Comparison of ENCODE assay signal across 10 cellular contexts in genomic region chr11:118224512-118225180, GRCh38. TPM values are rescaled to one million over a fixed set of nuclear protein-coding genes. Genes with fewer than 3 reads are reported as not detected.
DNase-seq lines count a peak whose midpoint lies in the region; ATAC-seq lines count a peak whose summit lies in the region.
"Had no signal": no experiment of that assay in that cellular context is flagged by ENCODE, and none has a peak within 500 bp of the region (broad histone marks: within the 10 kb centered on the region; RNA-seq: fewer than 3 reads in every experiment).

A gene with protein sequence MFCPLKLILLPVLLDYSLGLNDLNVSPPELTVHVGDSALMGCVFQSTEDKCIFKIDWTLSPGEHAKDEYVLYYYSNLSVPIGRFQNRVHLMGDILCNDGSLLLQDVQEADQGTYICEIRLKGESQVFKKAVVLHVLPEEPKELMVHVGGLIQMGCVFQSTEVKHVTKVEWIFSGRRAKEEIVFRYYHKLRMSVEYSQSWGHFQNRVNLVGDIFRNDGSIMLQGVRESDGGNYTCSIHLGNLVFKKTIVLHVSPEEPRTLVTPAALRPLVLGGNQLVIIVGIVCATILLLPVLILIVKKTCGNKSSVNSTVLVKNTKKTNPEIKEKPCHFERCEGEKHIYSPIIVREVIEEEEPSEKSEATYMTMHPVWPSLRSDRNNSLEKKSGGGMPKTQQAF (minus strand): TSS chr11:118225011. CDS start chr11:118214866, 10,145 bp downstream.

- H3K9me3 ChIP-seq in GM23248 (ENCODE audit: low read depth), result no peaks in the 10 kb centered on the region

- H3K4me1 ChIP-seq in GM23248 (ENCODE audit: insufficient read depth), result no peaks in the 10 kb centered on the region

- peak within 1 kb of the TSS; percentile 84 for H3K4me3 Mint-ChIP-seq in T-helper 1 cell treated with Interleukin-12 subunit alpha and Interleukin-12 subunit beta and Interleukin-4 antibody, amounts not matched to agents 30 μg/mL and 1 μg/mL, for 36 hours
- peak within 1 kb of the TSS; percentile 57 for H3K4me3 Mint-ChIP-seq in stimulated activated memory B cell treated with anti-CD40 and anti-IgM and Interleukin-4, amounts not matched to agents 10 μg/mL and 1 μg/mL and 100 μg/mL, for 72 hours
- H3K4me3 Mint-ChIP-seq: neural crest cell had no signal

- peak within 1 kb of the TSS; percentile 91 for H3K27ac Mint-ChIP-seq in T-helper 1 cell treated with Interleukin-12 subunit alpha and Interleukin-12 subunit beta and Interleukin-4 antibody, amounts not matched to agents 30 μg/mL and 1 μg/mL, for 36 hours
- peak within 1 kb of the TSS; percentile 66 for H3K27ac Mint-ChIP-seq in stimulated activated memory B cell treated with anti-CD40 and anti-IgM and Interleukin-4, amounts not matched to agents 10 μg/mL and 1 μg/mL and 100 μg/mL, for 72 hours

- no peak within 1 kb of the TSS for H3K4me3 ChIP-seq in GM23248

- H2AFZ ChIP-seq in GM23248, result no peak within 1 kb of the TSS

- peak; percentile 79 for DNase-seq in central memory CD4-positive, alpha-beta T cell
- no peak for DNase-seq in A172 (ENCODE audit: low spot score)
- DNase-seq in GM23248, result no peak
- DNase-seq in NCI-H2227 (lab: John Stamatoyannopoulos, UW; ENCODE audit: unreplicated experiment), result no peak
- DNase-seq in NCI-H1105 (lab: John Stamatoyannopoulos, UW), result no peak

- H3F3A ChIP-seq in GM23248 (ENCODE audit: insufficient read depth), result no peaks in the 10 kb centered on the region

- no peaks in the 10 kb centered on the region for H3K9me2 ChIP-seq in GM23248 (ENCODE audit: insufficient read depth)

- peaks cover 72% of the 10 kb centered on the region for H3K4me1 Mint-ChIP-seq in T-helper 1 cell treated with Interleukin-12 subunit alpha and Interleukin-12 subunit beta and Interleukin-4 antibody, amounts not matched to agents 30 μg/mL and 1 μg/mL, for 36 hours (ENCODE audit: low read depth)
- peaks cover 59% of the 10 kb centered on the region for H3K4me1 Mint-ChIP-seq in stimulated activated memory B cell treated with anti-CD40 and anti-IgM and Interleukin-4, amounts not matched to agents 10 μg/mL and 1 μg/mL and 100 μg/mL, for 72 hours
- H3K4me1 Mint-ChIP-seq: neural crest cell had no signal

- no peak within 1 kb of the TSS for H3K9ac ChIP-seq in GM23248

- peak; percentile 54 for ATAC-seq in GM21526 (IDR thresholded peaks at IDR 0.05; ENCODE audit: low FRiP score, unreplicated experiment)
- peak; percentile 79 for ATAC-seq in stimulated activated memory B cell treated with anti-CD40 and anti-IgM and Interleukin-4, amounts not matched to agents 10 μg/mL and 1 μg/mL and 100 μg/mL, for 72 hours

- H3K27me3 Mint-ChIP-seq in T-helper 1 cell treated with Interleukin-12 subunit alpha and Interleukin-12 subunit beta and Interleukin-4 antibody, amounts not matched to agents 30 μg/mL and 1 μg/mL, for 36 hours (ENCODE audit: low read depth), result no peaks in the 10 kb centered on the region
- peaks cover 28% of the 10 kb centered on the region for H3K27me3 Mint-ChIP-seq in stimulated activated memory B cell treated with anti-CD40 and anti-IgM and Interleukin-4, amounts not matched to agents 10 μg/mL and 1 μg/mL and 100 μg/mL, for 72 hours

- H3K27ac ChIP-seq in GM23248, result no peak within 1 kb of the TSS

- peaks cover 39% of the 10 kb centered on the region for H3K36me3 Mint-ChIP-seq in T-helper 1 cell treated with Interleukin-12 subunit alpha and Interleukin-12 subunit beta and Interleukin-4 antibody, amounts not matched to agents 30 μg/mL and 1 μg/mL, for 36 hours (ENCODE audit: low read depth)
- peaks cover 17% of the 10 kb centered on the region for H3K36me3 Mint-ChIP-seq in stimulated activated memory B cell treated with anti-CD40 and anti-IgM and Interleukin-4, amounts not matched to agents 10 μg/mL and 1 μg/mL and 100 μg/mL, for 72 hours

- H4K20me1 ChIP-seq in GM23248 (ENCODE audit: insufficient read depth), result no peaks in the 10 kb centered on the region

- H3K4me2 ChIP-seq in GM23248 (ENCODE audit: unreplicated experiment), result no peak within 1 kb of the TSS

- in situ Hi-C loops in GM23248 (cut with MboI), result no loop called here

- WGBS in GM23248 (ENCODE audit: low coverage in 1 of 2, low lambda C conversion rate in 2 of 2, missing lambda C conversion rate in 2 of 2), 2 experiments, result 32 to 40% methylated on average over 6 of the region's 6 CpGs

- peaks cover 7% of the 10 kb centered on the region for H3K27me3 ChIP-seq in GM23248 (replicated peaks; ENCODE audit: insufficient read depth)

- no peaks in the 10 kb centered on the region for H3K79me2 ChIP-seq in GM23248 (ENCODE audit: insufficient read depth)

- H3K36me3 ChIP-seq in GM23248 (ENCODE audit: low read depth), result no peaks in the 10 kb centered on the region

- no peaks in the 10 kb centered on the region for H3K9me3 Mint-ChIP-seq in T-helper 1 cell treated with Interleukin-12 subunit alpha and Interleukin-12 subunit beta and Interleukin-4 antibody, amounts not matched to agents 30 μg/mL and 1 μg/mL, for 36 hours
- no peaks in the 10 kb centered on the region for H3K9me3 Mint-ChIP-seq in stimulated activated memory B cell treated with anti-CD40 and anti-IgM and Interleukin-4, amounts not matched to agents 10 μg/mL and 1 μg/mL and 100 μg/mL, for 72 hours
- H3K9me3 Mint-ChIP-seq: neural crest cell had no signal

RNA-seq across cellular contexts. Expression of the gene that starts here (rescaled TPM):
- not detected in 2 replicates for total RNA-seq in A172 (2014; rRNA removed; shearing (Covaris generic))
- total RNA-seq in GM23248 (2014; rRNA removed; shearing (Covaris generic)), result not detected in 2 replicates
- polyA plus RNA-seq in GM23248 (2016; fragmentation: Nextera tagmentation; extraction: Ambion mirVana), result not detected in 2 replicates
- total RNA-seq: astrocyte, neural crest cell had no signal
